In the genomic region with DNA sequence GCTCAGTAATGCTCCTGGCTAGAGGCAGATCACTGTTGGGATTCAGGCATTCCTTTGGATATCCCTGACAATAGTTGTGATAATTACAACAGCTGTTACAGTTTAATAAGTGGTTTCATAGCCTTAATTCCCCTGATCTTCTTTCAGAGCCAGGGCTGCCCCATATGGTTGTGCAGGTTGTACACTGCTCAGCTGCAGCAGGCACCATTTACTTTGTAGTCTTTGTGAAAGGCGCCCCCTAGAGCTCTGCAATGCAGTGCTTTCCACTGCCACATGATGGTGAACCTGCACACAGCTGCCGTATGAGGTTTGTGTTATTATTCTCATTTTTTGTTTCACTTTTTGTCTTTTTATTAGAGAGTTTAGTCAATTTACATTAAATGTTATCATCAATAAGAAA, we compare ENCODE assay signal across 9 cellular contexts.
A peak's percentile ranks its signal among the peaks of the same experiment; 100 is the strongest.
DNase-seq lines count a peak whose midpoint lies in the region; ATAC-seq and TF ChIP-seq lines count a peak whose summit lies in the region.
"Had no signal": no experiment of that assay in that cellular context is flagged by ENCODE, and none has a peak within 500 bp of the region (broad histone marks: within the 10 kb centered on the region; RNA-seq: fewer than 3 reads in every experiment).

No MANE protein-coding gene starts in this region.

- no peaks in the 10 kb centered on the region for H3K36me3 Mint-ChIP-seq in natural killer cell
- H3K36me3 Mint-ChIP-seq: activated naive CD8-positive, alpha-beta T cell treated with anti-CD3 and anti-CD28 coated beads, Interleukin-2, amount 10 ng/mL, durations not matched to agents 7 days and 5 days had no signal

- DNase-seq in SIG-M5 treated with dmso at 0.1 percent for 504 hours (lab: John Stamatoyannopoulos, UW; ENCODE audit: unreplicated experiment), result peak; percentile 9
- no peak for DNase-seq in SIG-M5 (lab: John Stamatoyannopoulos, UW)
- DNase-seq in HT1080 (ENCODE audit: low read depth), result peak; percentile 52
- peak; percentile 51 for DNase-seq in SW480 (ENCODE audit: low spot score)
- peak; percentile 68 for DNase-seq in islet precursor cell
- no peak for DNase-seq in natural killer cell
- DNase-seq in cerebellar nuclear complex (lab: John Stamatoyannopoulos, UW), result no peak
- DNase-seq: activated naive CD8-positive, alpha-beta T cell treated with anti-CD3 and anti-CD28 coated beads, Interleukin-2, amount 10 ng/mL, durations not matched to agents 7 days and 5 days had no signal

- intact Hi-C loops in natural killer cell (cut with micrococcal nuclease), result no loop called here

- peak; percentile 85 for ATAC-seq in GM21717 (IDR thresholded peaks at IDR 0.05; ENCODE audit: unreplicated experiment)
- ATAC-seq in natural killer cell, result no peak

- H3K9me3 Mint-ChIP-seq in natural killer cell, result peaks cover 0 to 6% of the 10 kb centered on the region in 2 donors
- H3K9me3 Mint-ChIP-seq: activated naive CD8-positive, alpha-beta T cell treated with anti-CD3 and anti-CD28 coated beads, Interleukin-2, amount 10 ng/mL, durations not matched to agents 7 days and 5 days had no signal

- no peaks in the 10 kb centered on the region for H3K27me3 Mint-ChIP-seq in natural killer cell (ENCODE audit: low read depth in 2 of 2)
- H3K27me3 Mint-ChIP-seq: activated naive CD8-positive, alpha-beta T cell treated with anti-CD3 and anti-CD28 coated beads, Interleukin-2, amount 10 ng/mL, durations not matched to agents 7 days and 5 days had no signal

- TF ChIP-seq CTCF in natural killer cell (IDR thresholded peaks at IDR 0.05), result no peak

- no peaks in the 10 kb centered on the region for H3K4me1 Mint-ChIP-seq in natural killer cell
- H3K4me1 Mint-ChIP-seq: activated naive CD8-positive, alpha-beta T cell treated with anti-CD3 and anti-CD28 coated beads, Interleukin-2, amount 10 ng/mL, durations not matched to agents 7 days and 5 days had no signal

- H3K27ac Mint-ChIP-seq in natural killer cell, result no peak overlapping the region
- H3K27ac Mint-ChIP-seq: activated naive CD8-positive, alpha-beta T cell treated with anti-CD3 and anti-CD28 coated beads, Interleukin-2, amount 10 ng/mL, durations not matched to agents 7 days and 5 days had no signal

- no peak overlapping the region for H3K4me3 Mint-ChIP-seq in natural killer cell
- H3K4me3 Mint-ChIP-seq: activated naive CD8-positive, alpha-beta T cell treated with anti-CD3 and anti-CD28 coated beads, Interleukin-2, amount 10 ng/mL, durations not matched to agents 7 days and 5 days had no signal

Comparison
In these comparisons a context has a peak if more than half of its experiments do, and no peak if none do; other contexts are left out.
1. DNase-seq: peak in SIG-M5 treated with dmso at 0.1 percent for 504 hours (single experiment), HT1080 (single experiment), SW480 (single experiment) and islet precursor cell (single experiment); none in SIG-M5 (single experiment), natural killer cell (single experiment) and cerebellar nuclear complex (0 of 2).